In genomic region chr4:140567722-140568121, GRCh38 we compare ENCODE assay signal across 10 cellular contexts. TPM values are rescaled to one million over a fixed set of nuclear protein-coding genes. Genes with fewer than 3 reads are reported as not detected.
DNase-seq lines count a peak whose midpoint lies in the region; ATAC-seq and TF ChIP-seq lines count a peak whose summit lies in the region.
"Had no signal": no experiment of that assay in that cellular context is flagged by ENCODE, and none has a peak within 500 bp of the region (broad histone marks: within the 10 kb centered on the region; RNA-seq: fewer than 3 reads in every experiment).

No MANE protein-coding gene starts in this region.

- TF ChIP-seq CTCF in omental fat pad (IDR thresholded peaks at IDR 0.05) = no peak

- peak; percentile 84 for ATAC-seq in omental fat pad (ENCODE audit: low FRiP score)
- no peak for ATAC-seq in GM21529 (IDR thresholded peaks at IDR 0.05; ENCODE audit: unreplicated experiment)
- no peak for ATAC-seq in HG03520 (IDR thresholded peaks at IDR 0.05; ENCODE audit: unreplicated experiment)

- peak; percentile 63 for DNase-seq in ELF-1 (ENCODE audit: low read depth, low spot score)
- peak; percentile 40 for DNase-seq in NCI-H526 treated with DMSO at 0.1 percent for 48 hours (lab: John Stamatoyannopoulos, UW)
- peak; percentile 7 for DNase-seq in glomerular visceral epithelial cell (ENCODE audit: extremely low spot score)
- DNase-seq in omental fat pad (ENCODE audit: low spot score) = no peak
- DNase-seq in NCI-H146 treated with DMSO at 0.1 percent for 48 hours (lab: John Stamatoyannopoulos, UW; ENCODE audit: unreplicated experiment) = no peak
- no peak for DNase-seq in medulla oblongata (ENCODE audit: extremely low spot score)
- DNase-seq: NCI-H146 had no signal

RNA-seq across cellular contexts. Expression of gene UCP1, which starts 1.0 kb away (rescaled TPM):
- total RNA-seq in omental fat pad = 1 to 10 TPM in 1 of 4 donors, under 1 TPM in 1, not detected in 2; 0.28 to 2.0 TPM
- total RNA-seq: urinary bladder had no signal

RNA-seq across cellular contexts. Expression of gene ELMOD2, which starts 43.8 kb away (rescaled TPM):
- total RNA-seq in omental fat pad = 10 to 100 TPM; 13.1 to 18.6 (median 17.7) TPM

Comparison
In these comparisons a context has a peak if more than half of its experiments do, and no peak if none do; other contexts are left out.
1. DNase-seq: peak in ELF-1 (single experiment), NCI-H526 treated with DMSO at 0.1 percent for 48 hours (single experiment) and glomerular visceral epithelial cell (single experiment); none in omental fat pad (single experiment), NCI-H146 treated with DMSO at 0.1 percent for 48 hours (single experiment) and medulla oblongata (single experiment).